Comparison of ENCODE assay signal across 18 cellular contexts in the genomic region with DNA sequence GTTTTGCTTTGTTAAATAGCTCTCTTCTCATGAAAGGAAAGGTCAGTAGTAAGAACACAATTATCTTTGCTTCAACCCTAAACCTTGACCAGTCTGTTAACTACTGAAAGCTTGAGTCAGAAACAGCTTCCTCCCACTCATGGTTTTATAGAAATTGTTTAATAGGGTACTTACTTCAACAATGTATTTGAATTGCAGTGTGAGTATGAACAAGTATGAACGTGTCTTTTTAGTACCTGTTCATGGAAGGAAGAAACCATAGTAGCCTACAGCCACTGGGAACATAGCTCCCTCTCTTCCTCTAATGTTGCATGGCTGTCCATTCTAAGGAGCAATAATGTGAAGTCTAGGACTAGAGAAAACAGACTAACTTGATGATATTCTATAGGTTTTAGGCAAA.
"Had no signal": no experiment of that assay in that cellular context is flagged by ENCODE, and none has a peak within 500 bp of the region (broad histone marks: within the 10 kb centered on the region; RNA-seq: fewer than 3 reads in every experiment).

No MANE protein-coding gene starts in this region.

- H3K4me3 ChIP-seq: MG63, SJCRH30 had no signal

- H3K36me3 ChIP-seq: MG63, SJCRH30 had no signal

- H3K27me3 ChIP-seq: SJCRH30 had no signal

- DNase-seq: KBM-7, MG63, NCI-H1092, NCI-H1417, NCI-H1436 treated with DMSO at 0.1 percent for 48 hours, NCI-H1694, NCI-H187 treated with DMSO at 0.1 percent for 48 hours, NCI-H2029 treated with DMSO at 0.1 percent for 48 hours, NCI-H2171, NCI-H226, NCI-H446, NCI-H510A, NCI-H524 treated with DMSO at 0.1 percent for 48 hours, NCI-H69, NCI-H774, RPMI8226, SHP77 treated with DMSO at 0.1 percent for 48 hours, SJCRH30 had no signal

- H3K9me3 ChIP-seq: MG63, SJCRH30 had no signal

- H3K4me1 ChIP-seq: SJCRH30 had no signal

- H3K27ac ChIP-seq: SJCRH30 had no signal
